1 cellular context compared by ENCODE assay signal in the genomic region with DNA sequence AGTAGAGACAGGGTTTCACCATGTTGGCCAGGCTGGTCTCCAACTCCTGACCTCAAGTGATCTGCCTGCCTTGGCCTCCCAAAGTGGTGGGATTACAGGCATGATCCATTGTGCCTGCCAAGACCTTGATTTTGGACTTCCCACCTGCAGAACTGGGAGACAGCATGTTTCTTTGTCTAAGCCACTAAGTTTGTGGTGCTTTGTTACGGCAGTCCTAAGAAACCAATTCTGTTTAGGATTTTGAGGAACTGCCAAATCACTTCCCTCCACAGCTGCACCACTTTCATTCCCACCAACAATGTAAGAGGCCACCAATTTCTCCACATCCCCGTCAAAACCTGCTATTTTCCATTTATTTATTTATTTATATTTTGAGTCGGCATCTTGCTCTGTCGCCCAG.
TF ChIP-seq lines count a peak whose summit lies in the region.

No MANE protein-coding gene starts in this region.

TF ChIP-seq in K562, 482 proteins besides CTCF, POLR2A, EP300 and RAD21:
- TF ChIP-seq CBX2 (IDR thresholded peaks at IDR 0.05; ENCODE audit: insufficient read depth, low read length, poor library complexity, severe bottlenecking), result no peak
- no peak for TF ChIP-seq NFIC (IDR thresholded peaks at IDR 0.05)
- no peak for TF ChIP-seq CBFB (CRISPR knock-in tag; IDR thresholded peaks at IDR 0.05)
- TF ChIP-seq BRD9 (IDR thresholded peaks at IDR 0.05; ENCODE audit: low read depth, partially characterized antibody), result no peak
- peak; percentile 71 for TF ChIP-seq SPI1 (IDR thresholded peaks at IDR 0.05; ENCODE audit: borderline replicate concordance, low read depth, low read length)
- TF ChIP-seq ZNF589 (CRISPR knock-in tag; IDR thresholded peaks at IDR 0.05; ENCODE audit: low read depth), result 0 out of 2 replicates have a peak, but pooled peaks have one; percentile 42
TF ChIP-seq in K562: peak in this region for 2.
